32 cellular contexts compared by ENCODE assay signal in genomic region chr1:30776097-30777059, GRCh38. TPM values are rescaled to one million over a fixed set of nuclear protein-coding genes. Genes with fewer than 3 reads are reported as not detected.
"Had no signal": no experiment of that assay in that cellular context is flagged by ENCODE, and none has a peak within 500 bp of the region (broad histone marks: within the 10 kb centered on the region; RNA-seq: fewer than 3 reads in every experiment).

No MANE protein-coding gene starts in this region.

- H3K36me3 Mint-ChIP-seq: activated naive CD4-positive, alpha-beta T cell treated with anti-CD3 and anti-CD28 coated beads, Interleukin-2, amount 50 U/mL, for 72 hours; natural killer cell treated with Interleukin-12 subunit alpha and Interleukin-12 subunit beta and Interleukin-15 and Interleukin-18, amount 100 ng/mL, for 72 hours had no signal

- H3K9me3 Mint-ChIP-seq: activated CD4-positive, alpha-beta memory T cell treated with anti-CD3 and anti-CD28 coated beads, Interleukin-2, amount 10 ng/mL, durations not matched to agents 7 days and 5 days; activated CD4-positive, alpha-beta T cell treated with anti-CD3 and anti-CD28 coated beads, Interleukin-2, amount 10 ng/mL, durations not matched to agents 24 days and 14 days; activated naive CD4-positive, alpha-beta T cell treated with anti-CD3 and anti-CD28 coated beads, Interleukin-2, amount 50 U/mL, for 72 hours; activated T-cell treated with anti-CD3 and anti-CD28 coated beads, Interleukin-2, amount 50 U/mL, for 24 hours; activated T-helper 17 cell treated with anti-CD3 and anti-CD28 coated beads, Interleukin-2, amount 50 U/mL, for 72 hours; natural killer cell treated with Interleukin-12 subunit alpha and Interleukin-12 subunit beta and Interleukin-15 and Interleukin-18, amount 100 ng/mL, for 72 hours had no signal

- H3K4me2 ChIP-seq: smooth muscle cell had no signal

- H2AFZ ChIP-seq: parathyroid adenoma had no signal

- H3K27ac ChIP-seq: body of pancreas, cardiac muscle cell, heart left ventricle, left ventricle myocardium inferior, parathyroid adenoma, psoas muscle, sigmoid colon, testis, upper lobe of left lung, vagina had no signal

- H3K4me1 ChIP-seq: body of pancreas, left ventricle myocardium inferior, parathyroid adenoma, psoas muscle, sigmoid colon, testis had no signal

- H3K27ac Mint-ChIP-seq: activated CD4-positive, alpha-beta memory T cell treated with anti-CD3 and anti-CD28 coated beads, Interleukin-2, amount 10 ng/mL, durations not matched to agents 7 days and 5 days; activated CD4-positive, alpha-beta T cell treated with anti-CD3 and anti-CD28 coated beads, Interleukin-2, amount 10 ng/mL, durations not matched to agents 24 days and 14 days; activated T-cell treated with anti-CD3 and anti-CD28 coated beads, Interleukin-2, amount 50 U/mL, for 24 hours; activated T-helper 17 cell treated with anti-CD3 and anti-CD28 coated beads, Interleukin-2, amount 50 U/mL, for 72 hours; natural killer cell treated with Interleukin-12 subunit alpha and Interleukin-12 subunit beta and Interleukin-15 and Interleukin-18, amount 100 ng/mL, for 72 hours had no signal

- H3K36me3 ChIP-seq: cardiac muscle cell, heart left ventricle, left ventricle myocardium inferior, sigmoid colon, upper lobe of left lung, vagina had no signal

- H3K4me3 ChIP-seq: body of pancreas, cardiac muscle cell, heart left ventricle, left ventricle myocardium inferior, mucosa of descending colon, psoas muscle, sigmoid colon, smooth muscle cell, testis, upper lobe of left lung, vagina had no signal

- H3K9me3 ChIP-seq: body of pancreas, heart left ventricle, left ventricle myocardium inferior, mucosa of descending colon, psoas muscle, sigmoid colon, testis, upper lobe of left lung, vagina had no signal

- DNase-seq: activated CD4-positive, alpha-beta memory T cell treated with anti-CD3 and anti-CD28 coated beads, Interleukin-2, amount 10 ng/mL, durations not matched to agents 7 days and 5 days; activated CD4-positive, alpha-beta T cell treated with anti-CD3 and anti-CD28 coated beads, Interleukin-2, amount 10 ng/mL, durations not matched to agents 24 days and 14 days; activated CD4-positive, CD25-positive, alpha-beta regulatory T cell treated with anti-CD3 and anti-CD28 coated beads, Interleukin-2, amount 50 U/mL, for 72 hours; activated CD8-positive, alpha-beta memory T cell treated with anti-CD3 and anti-CD28 coated beads, Interleukin-2, amount 50 U/mL, for 48 hours; activated gamma-delta T cell treated with Interleukin-2 at 50 U/mL for 16 hours; activated T-cell treated with anti-CD3 and anti-CD28 coated beads, Interleukin-2, amount 50 U/mL, for 24 hours; aorta; body of pancreas; cortex of kidney; foreskin fibroblast; heart left ventricle; left ventricle myocardium inferior; mucosa of descending colon; sigmoid colon; stimulated activated CD4-positive, alpha-beta T cell treated with anti-CD3 and anti-CD28 coated beads, Interleukin-1b, Interleukin-23, amount 100 ng/mL, for 48 hours; stimulated activated CD4-positive, alpha-beta T cell treated with anti-CD3 and anti-CD28 coated beads, Interleukin-4, amount 100 ng/mL, for 4 hours; stimulated activated CD8-positive, alpha-beta memory T cell treated with anti-CD3 and anti-CD28 coated beads, Interleukin-4, amount 100 ng/mL, for 48 hours; stimulated activated naive CD4-positive, alpha-beta T cell; T-helper 2 cell; testis had no signal

- H3K4me1 Mint-ChIP-seq: activated T-helper 17 cell treated with anti-CD3 and anti-CD28 coated beads, Interleukin-2, amount 50 U/mL, for 72 hours had no signal

- H3K27me3 ChIP-seq: body of pancreas, cardiac muscle cell, sigmoid colon, testis, upper lobe of left lung, vagina had no signal

- H3K4me3 Mint-ChIP-seq: activated CD4-positive, alpha-beta memory T cell treated with anti-CD3 and anti-CD28 coated beads, Interleukin-2, amount 10 ng/mL, durations not matched to agents 7 days and 5 days; activated CD4-positive, alpha-beta T cell treated with anti-CD3 and anti-CD28 coated beads, Interleukin-2, amount 10 ng/mL, durations not matched to agents 24 days and 14 days; activated T-cell treated with anti-CD3 and anti-CD28 coated beads, Interleukin-2, amount 50 U/mL, for 24 hours; activated T-helper 17 cell treated with anti-CD3 and anti-CD28 coated beads, Interleukin-2, amount 50 U/mL, for 72 hours; natural killer cell treated with Interleukin-12 subunit alpha and Interleukin-12 subunit beta and Interleukin-15 and Interleukin-18, amount 100 ng/mL, for 72 hours had no signal

- H3K27me3 Mint-ChIP-seq: activated T-cell treated with anti-CD3 and anti-CD28 coated beads, Interleukin-2, amount 50 U/mL, for 24 hours; activated T-helper 17 cell treated with anti-CD3 and anti-CD28 coated beads, Interleukin-2, amount 50 U/mL, for 72 hours; natural killer cell treated with Interleukin-12 subunit alpha and Interleukin-12 subunit beta and Interleukin-15 and Interleukin-18, amount 100 ng/mL, for 72 hours had no signal

- H3K9ac ChIP-seq: parathyroid adenoma had no signal

RNA-seq across cellular contexts. Expression of gene MATN1, which starts 53.0 kb away (rescaled TPM):
- total RNA-seq: activated CD4-positive, alpha-beta memory T cell treated with anti-CD3 and anti-CD28 coated beads, Interleukin-2, amount 10 ng/mL, durations not matched to agents 7 days and 5 days; esophagus mucosa; left ventricle myocardium inferior; mesenteric fat pad; myocyte; psoas muscle had no signal
- polyA plus RNA-seq: aorta, heart left ventricle had no signal
